ENCODE assay signal across 15 cellular contexts in genomic region chr7:65988084-65988483, GRCh38. TPM values are rescaled to one million over a fixed set of nuclear protein-coding genes. Genes with fewer than 3 reads are reported as not detected.
DNase-seq lines count a peak whose midpoint lies in the region; ATAC-seq and TF ChIP-seq lines count a peak whose summit lies in the region.
"Had no signal": no experiment of that assay in that cellular context is flagged by ENCODE, and none has a peak within 500 bp of the region (broad histone marks: within the 10 kb centered on the region; RNA-seq: fewer than 3 reads in every experiment).

No MANE protein-coding gene starts in this region.

- no peaks in the 10 kb centered on the region for H3K36me3 ChIP-seq in BLaER1
- no peaks in the 10 kb centered on the region for H3K36me3 ChIP-seq in BLaER1 treated with 17β-estradiol and CSF1 and Interleukin-3, amounts not matched to agents 10 nM and 100 nM

- ATAC-seq in T-helper 17 cell (no peak), GM18907 (IDR thresholded peaks at IDR 0.05; ENCODE audit: unreplicated experiment) (no peak)
- ATAC-seq in activated T-cell treated with anti-CD3 and anti-CD28 coated beads, Interleukin-2, amount 50 U/mL, for 72 hours (replicated peaks in 1 of 2) = no peak

- H3K4me1 Mint-ChIP-seq in T-helper 17 cell = no peaks in the 10 kb centered on the region
- H3K4me1 Mint-ChIP-seq in osteocyte (ENCODE audit: unreplicated experiment) = no peaks in the 10 kb centered on the region
- H3K4me1 Mint-ChIP-seq in activated T-cell treated with anti-CD3 and anti-CD28 coated beads, Interleukin-2, amount 50 U/mL, for 72 hours (ENCODE audit: low read depth) = no peaks in the 10 kb centered on the region
- no peaks in the 10 kb centered on the region for H3K4me1 Mint-ChIP-seq in immature natural killer cell
- H3K4me1 Mint-ChIP-seq: CD4-positive, alpha-beta memory T cell had no signal

- no peak for TF ChIP-seq CTCF in osteocyte (IDR thresholded peaks at IDR 0.05)

- H3K36me3 Mint-ChIP-seq in T-helper 17 cell (ENCODE audit: low read depth) (no peaks in the 10 kb centered on the region), osteocyte (ENCODE audit: unreplicated experiment) (no peaks in the 10 kb centered on the region), immature natural killer cell (peaks cover 0 to 4% (median 0%) of the 10 kb centered on the region in 3 donors)
- H3K36me3 Mint-ChIP-seq in activated T-cell treated with anti-CD3 and anti-CD28 coated beads, Interleukin-2, amount 50 U/mL, for 72 hours (ENCODE audit: insufficient read depth in 2 of 2) = no peaks in the 10 kb centered on the region
- H3K36me3 Mint-ChIP-seq: CD4-positive, alpha-beta memory T cell had no signal

- H3K4me3 ChIP-seq in BLaER1 = no peak overlapping the region
- no peak overlapping the region for H3K4me3 ChIP-seq in BLaER1 treated with 17β-estradiol and CSF1 and Interleukin-3, amounts not matched to agents 10 nM and 100 nM
- H3K4me3 ChIP-seq: GM23248 had no signal

- H3K4me3 Mint-ChIP-seq in T-helper 17 cell (no peak overlapping the region), osteocyte (ENCODE audit: unreplicated experiment) (no peak overlapping the region), immature natural killer cell (no peak overlapping the region)
- no peak overlapping the region for H3K4me3 Mint-ChIP-seq in activated T-cell treated with anti-CD3 and anti-CD28 coated beads, Interleukin-2, amount 50 U/mL, for 72 hours
- H3K4me3 Mint-ChIP-seq: CD4-positive, alpha-beta memory T cell had no signal

- H3K4me1 ChIP-seq in BLaER1 = peaks cover 60% of the 10 kb centered on the region
- peaks cover 17 to 66% (median 58%) of the 10 kb centered on the region in 10 experiments for H3K4me1 ChIP-seq in BLaER1 treated with 17β-estradiol and CSF1 and Interleukin-3, amounts not matched to agents 10 nM and 100 nM

- no peaks in the 10 kb centered on the region for H3K9me3 Mint-ChIP-seq in osteocyte (ENCODE audit: unreplicated experiment)
- H3K9me3 Mint-ChIP-seq in activated T-cell treated with anti-CD3 and anti-CD28 coated beads, Interleukin-2, amount 50 U/mL, for 72 hours = no peaks in the 10 kb centered on the region
- no peaks in the 10 kb centered on the region for H3K9me3 Mint-ChIP-seq in immature natural killer cell
- H3K9me3 Mint-ChIP-seq: CD4-positive, alpha-beta memory T cell had no signal

- no peak for TF ChIP-seq POLR2A in erythroblast (IDR thresholded peaks at IDR 0.05; ENCODE audit: low read length)

- H3K27me3 ChIP-seq in BLaER1 = no peaks in the 10 kb centered on the region
- H3K27me3 ChIP-seq in BLaER1 treated with 17β-estradiol and CSF1 and Interleukin-3, amounts not matched to agents 10 nM and 100 nM = no peaks in the 10 kb centered on the region

- DNase-seq in T-helper 17 cell = no peak
- peak; percentile 7 to 31 for DNase-seq in erythroblast (lab: John Stamatoyannopoulos, UW)
- no peak for DNase-seq in osteocyte (ENCODE audit: extremely low spot score, unreplicated experiment)
- DNase-seq in activated T-cell treated with anti-CD3 and anti-CD28 coated beads, Interleukin-2, amount 50 U/mL, for 72 hours = no peak
- no peak for DNase-seq in immature natural killer cell
- DNase-seq: CD4-positive, alpha-beta memory T cell; COR-L47; DMS153; DND-41; GM23248; H7; HCEC 1CT had no signal

- H3K27me3 Mint-ChIP-seq in T-helper 17 cell = no peaks in the 10 kb centered on the region
- peaks cover 7% of the 10 kb centered on the region for H3K27me3 Mint-ChIP-seq in osteocyte (ENCODE audit: unreplicated experiment)
- no peaks in the 10 kb centered on the region for H3K27me3 Mint-ChIP-seq in activated T-cell treated with anti-CD3 and anti-CD28 coated beads, Interleukin-2, amount 50 U/mL, for 72 hours (ENCODE audit: low read depth)
- H3K27me3 Mint-ChIP-seq in immature natural killer cell (ENCODE audit: low read depth in 3 of 3) = peaks cover 0 to 2% (median 2%) of the 10 kb centered on the region in 3 donors
- H3K27me3 Mint-ChIP-seq: CD4-positive, alpha-beta memory T cell had no signal

- H4K20me1 ChIP-seq in BLaER1 = no peaks in the 10 kb centered on the region
- H4K20me1 ChIP-seq in BLaER1 treated with 17β-estradiol and CSF1 and Interleukin-3, amounts not matched to agents 10 nM and 100 nM = no peaks in the 10 kb centered on the region

- H3K27ac ChIP-seq in BLaER1 = no peak overlapping the region
- peak overlapping the region in 1 of 11 experiments; percentile 19; a peak in 1 of 22 replicates for H3K27ac ChIP-seq in BLaER1 treated with 17β-estradiol and CSF1 and Interleukin-3, amounts not matched to agents 10 nM and 100 nM
- H3K27ac ChIP-seq: GM23248 had no signal

- H3K4me2 ChIP-seq in BLaER1 = peak overlapping the region; percentile 40
- peak overlapping the region in 10 of 11 experiments; percentile 45 to 74 (median 66); a peak in 20 of 22 replicates for H3K4me2 ChIP-seq in BLaER1 treated with 17β-estradiol and CSF1 and Interleukin-3, amounts not matched to agents 10 nM and 100 nM

- H3K27ac Mint-ChIP-seq in T-helper 17 cell (peak overlapping the region; percentile 47), osteocyte (ENCODE audit: unreplicated experiment) (no peak overlapping the region), immature natural killer cell (no peak overlapping the region)
- H3K27ac Mint-ChIP-seq in activated T-cell treated with anti-CD3 and anti-CD28 coated beads, Interleukin-2, amount 50 U/mL, for 72 hours = no peak overlapping the region
- H3K27ac Mint-ChIP-seq: CD4-positive, alpha-beta memory T cell had no signal

- no peaks in the 10 kb centered on the region for H3K9me3 ChIP-seq in BLaER1
- H3K9me3 ChIP-seq in BLaER1 treated with 17β-estradiol and CSF1 and Interleukin-3, amounts not matched to agents 10 nM and 100 nM (replicated peaks in 1 of 11) = no peaks in the 10 kb centered on the region
- no peaks in the 10 kb centered on the region for H3K9me3 ChIP-seq in T-helper 17 cell (ENCODE audit: control insufficient read depth, low read length, poor library complexity, severe bottlenecking)

- no peak overlapping the region for H3K9ac ChIP-seq in BLaER1
- H3K9ac ChIP-seq in BLaER1 treated with 17β-estradiol and CSF1 and Interleukin-3, amounts not matched to agents 10 nM and 100 nM = 0 out of 22 replicates have a peak overlapping the region, but pooled peaks of 1 of the 11 experiments have one; percentile 22
- H3K9ac ChIP-seq: GM23248 had no signal

RNA-seq across cellular contexts. Expression of gene GUSB, which starts 6.1 kb away (rescaled TPM):
- total RNA-seq in T-helper 17 cell (10 to 100 TPM; 31.4 to 48.2 TPM), osteocyte (48.2 and 55.5 TPM in 2 replicates)
- total RNA-seq in activated T-cell treated with anti-CD3 and anti-CD28 coated beads, Interleukin-2, amount 50 U/mL, for 72 hours = 10 to 100 TPM; 51.7 to 52.9 TPM
- polyA plus RNA-seq in immature natural killer cell = 100 to 1,000 TPM in 1 of 3 donors, 10 to 100 TPM in 2; 75.1 to 119 (median 77.3) TPM

Comparison
In these comparisons a context has a peak if more than half of its experiments do, and no peak if none do; other contexts are left out.
1. DNase-seq: peak in erythroblast (2 of 2); none in T-helper 17 cell (0 of 3), osteocyte (single experiment), activated T-cell treated with anti-CD3 and anti-CD28 coated beads, Interleukin-2, amount 50 U/mL, for 72 hours (0 of 2) and immature natural killer cell (0 of 3).